ENCODE assay signal across 19 cellular contexts in genomic region chr16:84183572-84183875, GRCh38. TPM values are rescaled to one million over a fixed set of nuclear protein-coding genes. Genes with fewer than 3 reads are reported as not detected.
DNase-seq lines count a peak whose midpoint lies in the region; ATAC-seq and TF ChIP-seq lines count a peak whose summit lies in the region.
"Had no signal": no experiment of that assay in that cellular context is flagged by ENCODE, and none has a peak within 500 bp of the region (broad histone marks: within the 10 kb centered on the region; RNA-seq: fewer than 3 reads in every experiment).

No MANE protein-coding gene starts in this region.

- H3K9me3 ChIP-seq in heart right ventricle (no peaks in the 10 kb centered on the region), right atrium auricular region (no peaks in the 10 kb centered on the region), osteoblast (ENCODE audit: low read depth, low read length) (no peaks in the 10 kb centered on the region), upper lobe of right lung (no peaks in the 10 kb centered on the region)
- H3K9me3 ChIP-seq: HAP-1 had no signal

- H3K36me3 ChIP-seq in heart right ventricle: peaks cover 0 to 69% (median 42%) of the 10 kb centered on the region in 9 donors
- peaks cover 53% of the 10 kb centered on the region for H3K36me3 ChIP-seq in right atrium auricular region
- peaks cover 28% of the 10 kb centered on the region for H3K36me3 ChIP-seq in osteoblast (ENCODE audit: insufficient read depth, low read length)
- peaks cover 53% of the 10 kb centered on the region for H3K36me3 ChIP-seq in upper lobe of right lung

- no peak overlapping the region for H2AFZ ChIP-seq in osteoblast (ENCODE audit: low read length)

- peaks cover 22 to 70% (median 33%) of the 10 kb centered on the region in 9 donors for H3K4me1 ChIP-seq in heart right ventricle
- H3K4me1 ChIP-seq in right atrium auricular region: peaks cover 0 to 43% of the 10 kb centered on the region in 2 donors
- H3K4me1 ChIP-seq in osteoblast (ENCODE audit: insufficient read depth, low read length): no peaks in the 10 kb centered on the region
- H3K4me1 ChIP-seq in upper lobe of right lung: peaks cover 22% of the 10 kb centered on the region
- H3K4me1 ChIP-seq: HAP-1 had no signal

- H3K27me3 ChIP-seq in heart right ventricle (no peaks in the 10 kb centered on the region), right atrium auricular region (no peaks in the 10 kb centered on the region), osteoblast (ENCODE audit: insufficient read depth, low read length) (no peaks in the 10 kb centered on the region), upper lobe of right lung (no peaks in the 10 kb centered on the region)

- no peak overlapping the region for H3K4me3 Mint-ChIP-seq in MCF 10A (ENCODE audit: unreplicated experiment)

- CTCF ChIA-PET in MCF 10A (lab: Yijun Ruan, JAX): interaction anchor here (0.6 kb wide), 1 partner anchor 119 kb away, joined by 3 read pairs; no protein-coding TSS in a partner anchor

- no peak overlapping the region for H3K27ac Mint-ChIP-seq in MCF 10A (ENCODE audit: low read depth, unreplicated experiment)

- POLR2A ChIA-PET in MCF 10A (lab: Yijun Ruan, JAX): interaction anchor here (1.0 kb wide), 1 partner anchor 67 kb away, joined by 3 read pairs; the partner anchor contains the start of gene MBTPS1

- no peaks in the 10 kb centered on the region for H3K27me3 Mint-ChIP-seq in MCF 10A (ENCODE audit: insufficient read depth, unreplicated experiment)
- H3K27me3 Mint-ChIP-seq: CD8-positive, alpha-beta memory T cell had no signal

- H3K4me3 ChIP-seq in heart right ventricle (no peak overlapping the region), right atrium auricular region (no peak overlapping the region), osteoblast (ENCODE audit: insufficient read depth, low read length) (no peak overlapping the region), upper lobe of right lung (no peak overlapping the region)
- H3K4me3 ChIP-seq: HAP-1 had no signal

- intact Hi-C loops in heart right ventricle (cut with DNase I) (loop anchor here in 4 of 10 donors (5.0 to 10.0 kb wide), 4 partner anchors 36 to 301 kb away; partner anchors contain the start of genes NECAB2 (in 2 of the 4), DNAAF1 (in 1 of the 4) and HSDL1 (in 1 of the 4)), upper lobe of right lung (cut with DNase I) (loop anchor here (10.0 kb wide), 1 partner anchor 99 kb away; no protein-coding TSS in a partner anchor), MCF 10A (cut with micrococcal nuclease) (no loop called here)

- no peak for ATAC-seq in heart right ventricle
- ATAC-seq in upper lobe of right lung: no peak

- H3K36me3 Mint-ChIP-seq in MCF 10A (ENCODE audit: insufficient read depth, unreplicated experiment): peaks cover 14% of the 10 kb centered on the region

- peak overlapping the region in 8 of 10 donors; percentile 45 to 89 (median 63) for H3K27ac ChIP-seq in heart right ventricle
- peak overlapping the region in 1 of 2 donors; percentile 64 for H3K27ac ChIP-seq in right atrium auricular region
- H3K27ac ChIP-seq in angular gyrus (ENCODE audit: low read depth, low read length): peak overlapping the region; percentile 22
- no peak overlapping the region for H3K27ac ChIP-seq in osteoblast (ENCODE audit: low read depth, low read length)
- H3K27ac ChIP-seq in upper lobe of right lung: peak overlapping the region; percentile 63

- DNase-seq in heart right ventricle (no peak), right atrium auricular region (ENCODE audit: low spot score) (no peak), osteoblast (ENCODE audit: insufficient read length, low spot score, missing footprints) (peak; percentile 76), upper lobe of right lung (no peak), MCF 10A (ENCODE audit: unreplicated experiment) (no peak), GM13977 (ENCODE audit: low spot score) (no peak), EL (no peak)
- DNase-seq: CD8-positive, alpha-beta memory T cell; KG1; NCI-H1417 treated with DMSO at 0.1 percent for 48 hours; NCI-H1930; NCI-H345; NCI-H524 treated with DMSO at 0.1 percent for 48 hours; RPMI8226 had no signal

- TF ChIP-seq CTCF in heart right ventricle (IDR thresholded peaks at IDR 0.05) (no peak), right atrium auricular region (IDR thresholded peaks at IDR 0.05) (no peak), osteoblast (IDR thresholded peaks at IDR 0.05; ENCODE audit: extremely low read depth, low read depth, low read length) (no peak), upper lobe of right lung (IDR thresholded peaks at IDR 0.05) (no peak), MCF 10A (IDR thresholded peaks at IDR 0.05; ENCODE audit: unreplicated experiment) (no peak), GM13977 (IDR thresholded peaks at IDR 0.05; ENCODE audit: extremely low read depth, insufficient read depth, missing control alignments) (no peak)

- no TSS peak for BruUV-seq in MCF 10A (replicated peaks; lab: Mats Ljungman, UMichigan)

- no peak overlapping the region for H3K4me2 ChIP-seq in osteoblast (ENCODE audit: insufficient read depth, low read length)

- WGBS in heart right ventricle, 2 donors: 96 to 97% methylated on average over 5 of the region's 5 CpGs

- peaks cover 39% of the 10 kb centered on the region for H3K79me2 ChIP-seq in osteoblast (ENCODE audit: insufficient read depth, low read length)

- in situ Hi-C loops in GM13977 (cut with MboI; ENCODE audit: low pct_unique_long_range_greater_than_20kb, low sequenced_read_pairs, unreplicated experiment): no loop called here

- peaks cover 14% of the 10 kb centered on the region for H3K4me1 Mint-ChIP-seq in MCF 10A (ENCODE audit: insufficient read depth, unreplicated experiment)

- H4K20me1 ChIP-seq in osteoblast (ENCODE audit: insufficient read depth, low read length): peaks cover 11% of the 10 kb centered on the region

- no peaks in the 10 kb centered on the region for H3K9me3 Mint-ChIP-seq in MCF 10A (ENCODE audit: unreplicated experiment)
- H3K9me3 Mint-ChIP-seq: CD8-positive, alpha-beta memory T cell had no signal

RNA-seq across cellular contexts. Expression of gene TAF1C, which starts 3.3 kb away (rescaled TPM):
- total RNA-seq in heart right ventricle (10 to 100 TPM; 14.2 to 34.0 (median 20.9) TPM), right atrium auricular region (10 to 100 TPM; 16.2 to 18.4 TPM), osteoblast (19.5 and 20.6 TPM in 2 replicates), upper lobe of right lung (80.2 TPM), MCF 10A (2022) (29.3 and 35.1 TPM in 2 replicates)
- 10 to 100 TPM; 24.7 to 76.7 TPM for polyA plus RNA-seq in heart right ventricle

RNA-seq across cellular contexts. Expression of gene ADAD2, which starts 7.4 kb away (rescaled TPM):
- total RNA-seq in heart right ventricle (1 to 10 TPM in 3 of 10 donors, under 1 TPM in 3, not detected in 4; 0.52 to 2.2 (median 0.85) TPM), right atrium auricular region (under 1 TPM in 1 of 2 donors, not detected in 1; 0.19 TPM), osteoblast (under 0.01 TPM in 1 of 2 replicates, not detected in the other), upper lobe of right lung (0.52 TPM), MCF 10A (2022) (not detected in 2 replicates)
- 1 to 10 TPM in 1 of 2 donors, under 1 TPM in 1; 0.36 to 5.9 TPM for polyA plus RNA-seq in heart right ventricle
- total RNA-seq: A172, HT-29 had no signal
- polyA plus RNA-seq: BJ; CD8-positive, alpha-beta memory T cell had no signal

RNA-seq across cellular contexts. Expression of gene DNAAF1, which starts 38.4 kb away (rescaled TPM):
- under 1 TPM in 3 of 10 donors, not detected in 7; 0.23 to 0.54 (median 0.28) TPM for total RNA-seq in heart right ventricle
- 1 to 10 TPM in 1 of 2 donors, under 1 TPM in 1; 0.33 to 2.6 TPM for polyA plus RNA-seq in heart right ventricle
- 1 to 10 TPM in 1 of 2 donors, not detected in 1; 1.8 TPM for total RNA-seq in right atrium auricular region
- 0.29 and 0.36 TPM in 2 replicates for total RNA-seq in osteoblast
- 0.49 TPM for total RNA-seq in upper lobe of right lung
- total RNA-seq in MCF 10A (2022): not detected in 2 replicates
- polyA plus RNA-seq: BJ had no signal

RNA-seq across cellular contexts. Expression of gene HSDL1, which starts 38.5 kb away (rescaled TPM):
- 10 to 100 TPM; 19.4 to 38.5 (median 25.3) TPM for total RNA-seq in heart right ventricle
- 10 to 100 TPM in 1 of 2 donors, 1 to 10 TPM in 1; 9.9 to 13.7 TPM for polyA plus RNA-seq in heart right ventricle
- total RNA-seq in right atrium auricular region: 10 to 100 TPM; 14.6 to 15.4 TPM
- 18.1 and 18.9 TPM in 2 replicates for total RNA-seq in osteoblast
- total RNA-seq in upper lobe of right lung: 31.0 TPM
- total RNA-seq in MCF 10A (2022): 13.3 and 20.9 TPM in 2 replicates

RNA-seq across cellular contexts. Expression of gene KCNG4, which starts 56.3 kb away (rescaled TPM):
- total RNA-seq in heart right ventricle: not detected
- not detected for polyA plus RNA-seq in heart right ventricle
- not detected for total RNA-seq in right atrium auricular region
- not detected in 2 replicates for total RNA-seq in osteoblast
- not detected for total RNA-seq in upper lobe of right lung
- total RNA-seq in MCF 10A (2022): not detected in 2 replicates
- total RNA-seq: CD8-positive, alpha-beta memory T cell; HT-29 had no signal
- polyA plus RNA-seq: BJ; CD8-positive, alpha-beta memory T cell had no signal
